Comparison of ENCODE assay signal across 8 cellular contexts in genomic region chr1:43763497-43763973, GRCh38. TPM values are rescaled to one million over a fixed set of nuclear protein-coding genes. Genes with fewer than 3 reads are reported as not detected.
DNase-seq lines count a peak whose midpoint lies in the region; ATAC-seq lines count a peak whose summit lies in the region.

No MANE protein-coding gene starts in this region.

- ATAC-seq in HG02759 (IDR thresholded peaks at IDR 0.05; ENCODE audit: unreplicated experiment) (no peak), GM18909 (IDR thresholded peaks at IDR 0.05; ENCODE audit: poor library complexity, unreplicated experiment) (no peak)

- no peaks in the 10 kb centered on the region for H3K9me3 Mint-ChIP-seq in activated naive CD8-positive, alpha-beta T cell treated with anti-CD3 and anti-CD28 coated beads for 36 hours

- H3K4me3 Mint-ChIP-seq in activated naive CD8-positive, alpha-beta T cell treated with anti-CD3 and anti-CD28 coated beads for 36 hours = no peak overlapping the region

- intact Hi-C loops in head of caudate nucleus (cut with DNase I) = loop anchor here (5.0 to 10.0 kb wide), 2 partner anchors 169 to 271 kb away; partner anchors contain the start of genes ARTN and SLC6A9

- H3K27me3 Mint-ChIP-seq in activated naive CD8-positive, alpha-beta T cell treated with anti-CD3 and anti-CD28 coated beads for 36 hours = no peaks in the 10 kb centered on the region

- peaks cover 4% of the 10 kb centered on the region for H3K4me1 Mint-ChIP-seq in activated naive CD8-positive, alpha-beta T cell treated with anti-CD3 and anti-CD28 coated beads for 36 hours

- no peak overlapping the region for H3K27ac Mint-ChIP-seq in activated naive CD8-positive, alpha-beta T cell treated with anti-CD3 and anti-CD28 coated beads for 36 hours

- DNase-seq in GM03348 (ENCODE audit: low spot score) = peak; percentile 87
- DNase-seq in NCI-H1092 (lab: John Stamatoyannopoulos, UW) = peak; percentile 78
- peak; percentile 73 for DNase-seq in SK-N-DZ (ENCODE audit: low spot score)
- peak; percentile 30 for DNase-seq in activated naive CD8-positive, alpha-beta T cell treated with anti-CD3 and anti-CD28 coated beads for 36 hours
- DNase-seq in head of caudate nucleus = peak in 41 of 42 donors; percentile 36 to 91 (median 80)
- DNase-seq in pons (ENCODE audit: low spot score) = peak; percentile 96

- no peaks in the 10 kb centered on the region for H3K36me3 Mint-ChIP-seq in activated naive CD8-positive, alpha-beta T cell treated with anti-CD3 and anti-CD28 coated beads for 36 hours

RNA-seq across cellular contexts. Expression of gene ST3GAL3, which starts 56.2 kb away (rescaled TPM):
- 13.7 and 16.4 TPM in 2 replicates for polyA plus RNA-seq in SK-N-DZ (2014; cell fraction: cytosol; rRNA removed)
- polyA plus RNA-seq in SK-N-DZ (2014; cell fraction: nucleus; rRNA removed) = 11.8 and 14.7 TPM in 2 replicates
- total RNA-seq in activated naive CD8-positive, alpha-beta T cell treated with anti-CD3 and anti-CD28 coated beads for 36 hours = 10 to 100 TPM in 1 of 2 experiments, 1 to 10 TPM in 1; 9.7 to 11.1 TPM

Comparison
In these comparisons a context has a peak if more than half of its experiments do, and no peak if none do; other contexts are left out.
1. DNase-seq: peak in every context shown above with its lines; median percentile 96 in pons; 87 in GM03348; 80 in head of caudate nucleus; 78 in NCI-H1092; 73 in SK-N-DZ; 30 in activated naive CD8-positive, alpha-beta T cell treated with anti-CD3 and anti-CD28 coated beads for 36 hours.